16 cellular contexts compared by ENCODE assay signal in genomic region chr1:113168946-113169345, GRCh38.
DNase-seq lines count a peak whose midpoint lies in the region; ATAC-seq, FAIRE-seq and TF ChIP-seq lines count a peak whose summit lies in the region.
"Had no signal": no experiment of that assay in that cellular context is flagged by ENCODE, and none has a peak within 500 bp of the region (broad histone marks: within the 10 kb centered on the region; RNA-seq: fewer than 3 reads in every experiment).

No MANE protein-coding gene starts in this region.

- TF ChIP-seq EP300 in HepG2 (IDR thresholded peaks at IDR 0.05; ENCODE audit: low read depth in 2 of 2, low read length in 2 of 2) (no peak), HepG2 (CRISPR knock-in tag; IDR thresholded peaks at IDR 0.05; ENCODE audit: borderline replicate concordance) (no peak)

- H3K18ac ChIP-seq in H9 (ENCODE audit: insufficient read length, low read depth, low read length) = no peak overlapping the region

- H3K4me2 ChIP-seq in HepG2 (ENCODE audit: low read depth, low read length) = no peak overlapping the region
- H3K4me2 ChIP-seq in H9 (ENCODE audit: insufficient read depth, insufficient read length, low read length) = no peak overlapping the region
- H3K4me2 ChIP-seq: BLaER1 treated with 17β-estradiol and CSF1 and Interleukin-3, amounts not matched to agents 10 nM and 100 nM had no signal

- H3K79me2 ChIP-seq in HepG2 (ENCODE audit: insufficient read depth, low read length) (no peaks in the 10 kb centered on the region), H9 (ENCODE audit: insufficient read depth, low read length) (no peaks in the 10 kb centered on the region)

- peaks cover 16 to 24% (median 16%) of the 10 kb centered on the region in 3 experiments for H3K36me3 Mint-ChIP-seq in H9 (ENCODE audit: insufficient read depth in 1 of 3, low read depth in 3 of 3)
- H3K36me3 Mint-ChIP-seq: CD8-positive, alpha-beta T cell had no signal

- H2AK5ac ChIP-seq in H9 (ENCODE audit: insufficient read length, low read length) = no peak overlapping the region

- peak; percentile 9 to 58 (median 18) for ATAC-seq in right lobe of liver
- ATAC-seq in HepG2 = no peak
- ATAC-seq in left lobe of liver = peak; percentile 40
- no peak for ATAC-seq in right cardiac atrium
- no peak for ATAC-seq in GM18868 (IDR thresholded peaks at IDR 0.05; ENCODE audit: unreplicated experiment)
- ATAC-seq: CD8-positive, alpha-beta T cell had no signal

- TF ChIP-seq POLR2A in right lobe of liver (IDR thresholded peaks at IDR 0.05) = no peak
- TF ChIP-seq POLR2A in HepG2 (IDR thresholded peaks at IDR 0.05; ENCODE audit: insufficient read depth in 1 of 2, low read depth in 2 of 2, low read length in 2 of 2) = no peak

- FAIRE-seq in HepG2 (lab: Jason Lieb, UNC) = no peak
- FAIRE-seq: GM12892, GM18507, H1 had no signal

- 56% methylated on average over 5 of the region's 10 CpGs for WGBS in right lobe of liver (ENCODE audit: insufficient coverage, low coverage, low lambda C conversion rate, missing lambda C conversion rate)
- WGBS in HepG2 (ENCODE audit: low lambda C conversion rate) = 60% methylated on average over 9 of the region's 10 CpGs
- no CpG with 5 or more reads among the region's 10 CpGs for WGBS in H9 (ENCODE audit: extremely low coverage, insufficient read length, low lambda C conversion rate)
- 68% methylated on average over 10 of the region's 10 CpGs for WGBS in right cardiac atrium

- DNase-seq in right lobe of liver (peak in 2 of 3 donors; percentile 23 to 70), HepG2 (ENCODE audit: low spot score) (no peak), H9 (no peak), left lobe of liver (ENCODE audit: low spot score) (peak; percentile 73), right cardiac atrium (no peak), retina (no peak)
- DNase-seq: Calu3; CD8-positive, alpha-beta T cell; GDM1 had no signal

- intact Hi-C loops in right lobe of liver (cut with DNase I) (no loop called here), HepG2 (cut with micrococcal nuclease; ENCODE audit: unreplicated experiment) (no loop called here), right cardiac atrium (cut with DNase I) (no loop called here)

- no peak overlapping the region for H3T11ph ChIP-seq in H9 (ENCODE audit: low read length)

- no peak overlapping the region for H2BK12ac ChIP-seq in H9 (ENCODE audit: insufficient read length, low read depth, low read length)

- no peak overlapping the region for H4K5ac ChIP-seq in H9 (ENCODE audit: insufficient read length, low read depth, low read length)

- no peaks in the 10 kb centered on the region; the same call in 1 of the 2 replicates for H3K27me3 Mint-ChIP-seq in H9 (ENCODE audit: low read depth)

- no peak overlapping the region for H2BK120ac ChIP-seq in H9 (ENCODE audit: low read depth, low read length, poor library complexity, severe bottlenecking)

- in situ Hi-C loops in HepG2 (cut with HindIII; ENCODE audit: extremely low pct_ligation_motif_present, low pct_unique_long_range_greater_than_20kb) = no loop called here

- H3K9me3 ChIP-seq in right lobe of liver (no peaks in the 10 kb centered on the region), HepG2 (ENCODE audit: low read length) (no peaks in the 10 kb centered on the region), H9 (ENCODE audit: control insufficient read depth, low read depth, low read length) (no peaks in the 10 kb centered on the region), right cardiac atrium (ENCODE audit: control insufficient read depth, low read length) (no peaks in the 10 kb centered on the region)
- H3K9me3 ChIP-seq: HAP-1 had no signal

- CTCF ChIA-PET in HepG2 (lab: Yijun Ruan, JAX; ENCODE audit: low intra/inter-chr PET ratio, low total read pairs) = no interaction called here

- H3K4me1 Mint-ChIP-seq in H9 = no peaks in the 10 kb centered on the region; a peak in 1 of 4 replicates
- H3K4me1 Mint-ChIP-seq: B cell had no signal

- H2AFZ ChIP-seq in HepG2 (ENCODE audit: low read length) = no peak overlapping the region
- H2AFZ ChIP-seq in H9 (ENCODE audit: low read length) = no peak overlapping the region

- peaks cover 0 to 17% (median 3%) of the 10 kb centered on the region in 4 donors for H3K4me1 ChIP-seq in right lobe of liver
- no peaks in the 10 kb centered on the region for H3K4me1 ChIP-seq in HepG2 (ENCODE audit: insufficient read depth, low read length)
- no peaks in the 10 kb centered on the region for H3K4me1 ChIP-seq in H9 (ENCODE audit: insufficient read depth, low read length)
- H3K4me1 ChIP-seq in right cardiac atrium (ENCODE audit: control insufficient read depth, insufficient read depth, low read length) = no peaks in the 10 kb centered on the region
- H3K4me1 ChIP-seq: HAP-1 had no signal

- no peak overlapping the region for H3K4me3 Mint-ChIP-seq in H9
- H3K4me3 Mint-ChIP-seq: B cell; CD8-positive, alpha-beta T cell had no signal

- no peak overlapping the region for H3K23ac ChIP-seq in H9 (ENCODE audit: insufficient read length, low read depth, low read length)

- no peak overlapping the region for H2BK15ac ChIP-seq in H9 (ENCODE audit: low read depth, low read length)

- no peak overlapping the region for H4K91ac ChIP-seq in H9 (ENCODE audit: insufficient read length, low read depth, low read length)

- no peak overlapping the region for H3K56ac ChIP-seq in H9 (ENCODE audit: insufficient read length, low read depth, low read length)

- no peak overlapping the region for H2BK5ac ChIP-seq in H9 (ENCODE audit: insufficient read length, low read length)

- H3K36me3 ChIP-seq in right lobe of liver (no peaks in the 10 kb centered on the region), HepG2 (replicated peaks in 1 of 2; ENCODE audit: control insufficient read depth in 1 of 2, insufficient read depth in 2 of 2, low read length in 2 of 2) (no peaks in the 10 kb centered on the region)
- H3K36me3 ChIP-seq: BLaER1 treated with 17β-estradiol and CSF1 and Interleukin-3, amounts not matched to agents 10 nM and 100 nM; HAP-1 had no signal

- H3K4me3 ChIP-seq in right lobe of liver (no peak overlapping the region), HepG2 (replicated peaks in 1 of 3; ENCODE audit: insufficient read depth in 1 of 3, low read depth in 2 of 3, low read length in 3 of 3) (no peak overlapping the region), right cardiac atrium (ENCODE audit: low read length) (no peak overlapping the region)
- H3K4me3 ChIP-seq: BLaER1 treated with 17β-estradiol and CSF1 and Interleukin-3, amounts not matched to agents 10 nM and 100 nM; HAP-1 had no signal

- H3K79me1 ChIP-seq in H9 (ENCODE audit: insufficient read depth, low read depth, low read length, poor library complexity, severe bottlenecking) = no peaks in the 10 kb centered on the region

- H3K9ac ChIP-seq in HepG2 (ENCODE audit: insufficient read depth, low read depth, low read length) = no peak overlapping the region
- H3K9ac ChIP-seq in H9 (ENCODE audit: extremely low read depth, insufficient read length, low read length) = no peak overlapping the region
- H3K9ac ChIP-seq: BLaER1 treated with 17β-estradiol and CSF1 and Interleukin-3, amounts not matched to agents 10 nM and 100 nM had no signal

- TF ChIP-seq CTCF in right lobe of liver (IDR thresholded peaks at IDR 0.05) = no peak
- TF ChIP-seq CTCF in HepG2 (CRISPR knock-in tag; IDR thresholded peaks at IDR 0.05) = no peak
- no peak for TF ChIP-seq CTCF in H9 (conservative IDR thresholded peaks at IDR 0.05)

- H3K14ac ChIP-seq in H9 (ENCODE audit: insufficient read depth, low read length) = peak overlapping the region; percentile 57; the same call in 1 of the 2 replicates

- no peak overlapping the region for H3K27ac Mint-ChIP-seq in H9
- H3K27ac Mint-ChIP-seq: B cell; CD8-positive, alpha-beta T cell had no signal

- H3K4ac ChIP-seq in H9 (ENCODE audit: low read depth, low read length) = no peak overlapping the region

- BruUV-seq in HepG2 (replicated peaks; lab: Mats Ljungman, UMichigan) = no TSS peak

- H3K27me3 ChIP-seq in right lobe of liver (no peaks in the 10 kb centered on the region), HepG2 (ENCODE audit: control insufficient read depth in 1 of 2, insufficient read depth in 2 of 2, low read length in 2 of 2) (no peaks in the 10 kb centered on the region), H9 (ENCODE audit: insufficient read depth, low read length) (no peaks in the 10 kb centered on the region), right cardiac atrium (ENCODE audit: control insufficient read depth, insufficient read depth) (no peaks in the 10 kb centered on the region)
- H3K27me3 ChIP-seq: BLaER1 treated with 17β-estradiol and CSF1 and Interleukin-3, amounts not matched to agents 10 nM and 100 nM had no signal

- H3K23me2 ChIP-seq in H9 (ENCODE audit: insufficient read length, low read depth, low read length, poor library complexity, severe bottlenecking) = no peaks in the 10 kb centered on the region

- no peak overlapping the region for H2BK20ac ChIP-seq in H9 (ENCODE audit: low read depth, low read length, poor library complexity, severe bottlenecking)

- no peak overlapping the region for H4K8ac ChIP-seq in H9 (replicated peaks; ENCODE audit: insufficient read length, low read depth, low read length)

- H4K20me1 ChIP-seq in HepG2 (ENCODE audit: insufficient read depth, low read length) (no peaks in the 10 kb centered on the region), H9 (ENCODE audit: control insufficient read depth, insufficient read depth, insufficient read length) (no peaks in the 10 kb centered on the region)
- H4K20me1 ChIP-seq: BLaER1 treated with 17β-estradiol and CSF1 and Interleukin-3, amounts not matched to agents 10 nM and 100 nM had no signal

- H3K27ac ChIP-seq in right lobe of liver (no peak overlapping the region), HepG2 (ENCODE audit: extremely low read length, insufficient read depth, low read length) (no peak overlapping the region), H9 (ENCODE audit: insufficient read length, low read depth, low read length) (no peak overlapping the region), right cardiac atrium (ENCODE audit: low read length) (no peak overlapping the region)
- H3K27ac ChIP-seq: BLaER1 treated with 17β-estradiol and CSF1 and Interleukin-3, amounts not matched to agents 10 nM and 100 nM had no signal

- H3K9me3 Mint-ChIP-seq in H9 = peaks cover 21 to 22% of the 10 kb centered on the region in 2 experiments

- no peak for TF ChIP-seq RAD21 in HepG2 (CRISPR knock-in tag; IDR thresholded peaks at IDR 0.05)

- POLR2A ChIA-PET in HepG2 (lab: Yijun Ruan, JAX) = no interaction called here

TF ChIP-seq in HepG2, 621 proteins besides CTCF, POLR2A, EP300 and RAD21:
- TF ChIP-seq CHD2 (IDR thresholded peaks at IDR 0.05; ENCODE audit: low read depth, low read length) (no peak), ZFP82 (CRISPR knock-in tag; IDR thresholded peaks at IDR 0.05; ENCODE audit: borderline replicate concordance) (no peak)
TF ChIP-seq in HepG2: peak in this region for 0.

Comparison
In these comparisons a context has a peak if more than half of its experiments do, and no peak if none do; other contexts are left out.
1. ATAC-seq: peak in right lobe of liver (4 of 4) and left lobe of liver (single experiment); none in HepG2 (single experiment), right cardiac atrium (0 of 2) and GM18868 (single experiment).
2. DNase-seq: peak in right lobe of liver (2 of 3) and left lobe of liver (single experiment); none in HepG2 (single experiment), H9 (single experiment), right cardiac atrium (0 of 3) and retina (single experiment).